ENCODE assay signal across 12 cellular contexts in genomic region chr6:2376429-2377355, GRCh38.
A peak's percentile ranks its signal among the peaks of the same experiment; 100 is the strongest.
DNase-seq lines count a peak whose midpoint lies in the region; ATAC-seq, FAIRE-seq and TF ChIP-seq lines count a peak whose summit lies in the region.
"Had no signal": no experiment of that assay in that cellular context is flagged by ENCODE, and none has a peak within 500 bp of the region (broad histone marks: within the 10 kb centered on the region; RNA-seq: fewer than 3 reads in every experiment).

No MANE protein-coding gene starts in this region.

- no peak for TF ChIP-seq CTCF in foreskin fibroblast (IDR thresholded peaks at IDR 0.05; ENCODE audit: low read depth, low read length)

- no peak for ATAC-seq in Right ventricle myocardium superior (ENCODE audit: poor library complexity)
- ATAC-seq: heart right ventricle had no signal

- H3K4me3 ChIP-seq in foreskin fibroblast (ENCODE audit: low read depth in 1 of 2, low read length in 2 of 2): no peak overlapping the region
- H3K4me3 ChIP-seq: heart right ventricle had no signal

- intact Hi-C loops in Right ventricle myocardium superior (cut with DNase I) (no loop called here), posterior vena cava (cut with DNase I) (no loop called here)

- DNase-seq in HT-29 (ENCODE audit: low spot score) (peak; percentile 91), SW480 (ENCODE audit: low spot score) (peak; percentile 82), foreskin fibroblast (peak; percentile 82 to 89), urothelium cell line (ENCODE audit: low spot score) (peak; percentile 78), MV-4-11 (lab: John Stamatoyannopoulos, UW) (no peak), Right ventricle myocardium superior (no peak), posterior vena cava (ENCODE audit: low spot score) (no peak)
- DNase-seq: activated CD4-positive, alpha-beta T cell treated with anti-CD3 and anti-CD28 coated beads, Interleukin-2, amount 10 ng/mL, durations not matched to agents 7 days and 5 days; activated naive CD4-positive, alpha-beta T cell; DND-41; heart right ventricle; NCI-H2227 treated with DMSO at 0.1 percent for 48 hours had no signal

- FAIRE-seq in urothelium cell line (lab: Jason Lieb, UNC): peak; percentile 93

Comparison
In these comparisons a context has a peak if more than half of its experiments do, and no peak if none do; other contexts are left out.
1. DNase-seq: peak in HT-29 (single experiment), SW480 (single experiment), foreskin fibroblast (2 of 2) and urothelium cell line (single experiment); none in MV-4-11 (single experiment), Right ventricle myocardium superior (single experiment) and posterior vena cava (single experiment).